In the genomic region with DNA sequence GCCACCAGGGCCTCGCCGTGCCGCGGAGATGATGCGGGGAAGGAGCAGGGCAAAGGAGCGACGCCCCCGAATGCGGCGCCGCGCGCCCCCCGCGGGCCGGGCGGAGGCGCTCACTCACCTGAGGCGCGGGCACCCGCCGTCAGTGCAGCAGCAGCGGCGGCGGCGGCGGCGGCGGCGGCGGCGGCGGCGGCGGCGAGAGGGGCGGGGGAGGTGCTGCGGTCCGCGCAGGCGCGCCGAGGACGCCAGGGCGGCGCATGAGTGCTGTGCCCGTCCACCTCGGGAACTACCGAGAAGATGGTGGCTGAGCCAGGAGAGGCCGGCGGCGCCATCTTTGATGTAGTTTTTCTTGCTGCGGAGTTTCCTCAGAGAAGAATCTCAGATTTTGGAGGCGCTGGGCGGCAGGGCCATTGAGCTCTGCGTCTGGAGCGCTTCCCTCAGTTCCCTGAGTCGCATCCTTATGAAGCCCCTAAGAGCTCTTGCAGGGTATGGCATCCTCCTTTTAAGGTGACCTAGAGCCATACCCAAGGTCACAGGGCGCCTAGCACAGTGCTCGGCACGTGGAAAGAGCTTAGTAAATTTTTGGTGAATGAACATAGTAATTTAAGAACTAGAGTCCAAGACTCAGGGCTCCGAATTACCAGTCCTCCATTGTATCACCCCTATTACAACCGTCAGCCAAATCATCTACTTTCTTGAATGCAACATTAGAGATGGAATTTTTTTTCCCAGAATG, we compare ENCODE assay signal across 8 cellular contexts.
DNase-seq lines count a peak whose midpoint lies in the region; ATAC-seq and TF ChIP-seq lines count a peak whose summit lies in the region.

A gene (minus strand): TSS at position 164 of the 733 bp plus-strand sequence. CDS start 24,355 bp downstream, outside the sequence.

- H3K4me1 ChIP-seq in mucosa of stomach (ENCODE audit: control insufficient read depth, insufficient read depth, low read length) = peaks cover 9% of the 10 kb centered on the region

- no peaks in the 10 kb centered on the region for H3K9me3 ChIP-seq in mucosa of stomach (ENCODE audit: control insufficient read depth, low read length)

- H3K9ac ChIP-seq in mucosa of stomach (ENCODE audit: low read length) = peak within 1 kb of the TSS; percentile 72

- H3K36me3 ChIP-seq in mucosa of stomach (ENCODE audit: control insufficient read depth, insufficient read depth, low read length) = no peaks in the 10 kb centered on the region

- no peaks in the 10 kb centered on the region for H3K27me3 ChIP-seq in mucosa of stomach (ENCODE audit: control insufficient read depth, insufficient read depth, low read length)

- DNase-seq in DMS153 (lab: John Stamatoyannopoulos, UW) = peak; percentile 88
- DNase-seq in OCI-M2 (lab: John Stamatoyannopoulos, UW; ENCODE audit: unreplicated experiment) = peak; percentile 73
- DNase-seq in activated T-cell treated with anti-CD3 and anti-CD28 coated beads for 48 hours (ENCODE audit: low read depth) = peak; percentile 87
- peak; percentile 92 to 94 for DNase-seq in erythroblast (lab: John Stamatoyannopoulos, UW)
- peak; percentile 82 to 83 for DNase-seq in stimulated activated CD8-positive, alpha-beta memory T cell treated with anti-CD3 and anti-CD28 coated beads, Interleukin-7, amount 100 ng/mL, for 1 hour (ENCODE audit: low read depth in 2 of 2)

- peak within 1 kb of the TSS; percentile 63 for H3K4me3 ChIP-seq in mucosa of stomach (ENCODE audit: low read length)

- TF ChIP-seq EP300 in Ishikawa (IDR thresholded peaks at IDR 0.05; ENCODE audit: borderline replicate concordance) = no peak; the same call in 1 of the 2 replicates

- ATAC-seq in GM21529 (IDR thresholded peaks at IDR 0.05; ENCODE audit: unreplicated experiment) = peak; percentile 90

- no peak for TF ChIP-seq POLR2A in erythroblast (IDR thresholded peaks at IDR 0.05; ENCODE audit: low read length)

- TF ChIP-seq RAD21 in Ishikawa (IDR thresholded peaks at IDR 0.05; ENCODE audit: low read depth) = no peak

TF ChIP-seq in Ishikawa, 13 proteins besides CTCF, POLR2A, EP300 and RAD21:
- TF ChIP-seq, protein P1, sequence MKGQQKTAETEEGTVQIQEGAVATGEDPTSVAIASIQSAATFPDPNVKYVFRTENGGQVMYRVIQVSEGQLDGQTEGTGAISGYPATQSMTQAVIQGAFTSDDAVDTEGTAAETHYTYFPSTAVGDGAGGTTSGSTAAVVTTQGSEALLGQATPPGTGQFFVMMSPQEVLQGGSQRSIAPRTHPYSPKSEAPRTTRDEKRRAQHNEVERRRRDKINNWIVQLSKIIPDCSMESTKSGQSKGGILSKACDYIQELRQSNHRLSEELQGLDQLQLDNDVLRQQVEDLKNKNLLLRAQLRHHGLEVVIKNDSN (IDR thresholded peaks at IDR 0.05) = no peak
- peak; percentile 99 for TF ChIP-seq YY1 (IDR thresholded peaks at IDR 0.05; ENCODE audit: low read depth)
- peak; percentile 85 for TF ChIP-seq EGR1 (IDR thresholded peaks at IDR 0.05)
- TF ChIP-seq, protein P2, sequence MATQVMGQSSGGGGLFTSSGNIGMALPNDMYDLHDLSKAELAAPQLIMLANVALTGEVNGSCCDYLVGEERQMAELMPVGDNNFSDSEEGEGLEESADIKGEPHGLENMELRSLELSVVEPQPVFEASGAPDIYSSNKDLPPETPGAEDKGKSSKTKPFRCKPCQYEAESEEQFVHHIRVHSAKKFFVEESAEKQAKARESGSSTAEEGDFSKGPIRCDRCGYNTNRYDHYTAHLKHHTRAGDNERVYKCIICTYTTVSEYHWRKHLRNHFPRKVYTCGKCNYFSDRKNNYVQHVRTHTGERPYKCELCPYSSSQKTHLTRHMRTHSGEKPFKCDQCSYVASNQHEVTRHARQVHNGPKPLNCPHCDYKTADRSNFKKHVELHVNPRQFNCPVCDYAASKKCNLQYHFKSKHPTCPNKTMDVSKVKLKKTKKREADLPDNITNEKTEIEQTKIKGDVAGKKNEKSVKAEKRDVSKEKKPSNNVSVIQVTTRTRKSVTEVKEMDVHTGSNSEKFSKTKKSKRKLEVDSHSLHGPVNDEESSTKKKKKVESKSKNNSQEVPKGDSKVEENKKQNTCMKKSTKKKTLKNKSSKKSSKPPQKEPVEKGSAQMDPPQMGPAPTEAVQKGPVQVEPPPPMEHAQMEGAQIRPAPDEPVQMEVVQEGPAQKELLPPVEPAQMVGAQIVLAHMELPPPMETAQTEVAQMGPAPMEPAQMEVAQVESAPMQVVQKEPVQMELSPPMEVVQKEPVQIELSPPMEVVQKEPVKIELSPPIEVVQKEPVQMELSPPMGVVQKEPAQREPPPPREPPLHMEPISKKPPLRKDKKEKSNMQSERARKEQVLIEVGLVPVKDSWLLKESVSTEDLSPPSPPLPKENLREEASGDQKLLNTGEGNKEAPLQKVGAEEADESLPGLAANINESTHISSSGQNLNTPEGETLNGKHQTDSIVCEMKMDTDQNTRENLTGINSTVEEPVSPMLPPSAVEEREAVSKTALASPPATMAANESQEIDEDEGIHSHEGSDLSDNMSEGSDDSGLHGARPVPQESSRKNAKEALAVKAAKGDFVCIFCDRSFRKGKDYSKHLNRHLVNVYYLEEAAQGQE (IDR thresholded peaks at IDR 0.05; ENCODE audit: low read depth) = no peak
- no peak for TF ChIP-seq CREB1 (IDR thresholded peaks at IDR 0.05; ENCODE audit: low read depth)
- TF ChIP-seq, protein P3, sequence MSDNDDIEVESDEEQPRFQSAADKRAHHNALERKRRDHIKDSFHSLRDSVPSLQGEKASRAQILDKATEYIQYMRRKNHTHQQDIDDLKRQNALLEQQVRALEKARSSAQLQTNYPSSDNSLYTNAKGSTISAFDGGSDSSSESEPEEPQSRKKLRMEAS (IDR thresholded peaks at IDR 0.05) = peak; percentile 36; the same call in 1 of the 2 replicates
- no peak; the same call in 1 of the 2 replicates for TF ChIP-seq TAF1 (IDR thresholded peaks at IDR 0.05; ENCODE audit: low read depth)
- TF ChIP-seq FOXM1 (IDR thresholded peaks at IDR 0.05; ENCODE audit: borderline replicate concordance, low read depth) = no peak
- TF ChIP-seq CEBPB (IDR thresholded peaks at IDR 0.05) = no peak
- no peak for TF ChIP-seq NFIC (IDR thresholded peaks at IDR 0.05)
- TF ChIP-seq TCF12 (IDR thresholded peaks at IDR 0.05; ENCODE audit: low read depth) = no peak
- no peak for TF ChIP-seq TEAD4 (IDR thresholded peaks at IDR 0.05)
- TF ChIP-seq ZBTB7A (IDR thresholded peaks at IDR 0.05; ENCODE audit: low read depth) = no peak

Comparison
In these comparisons a context has a peak if more than half of its experiments do, and no peak if none do; other contexts are left out.
1. Peak in every context shown above with its lines: DNase-seq, ATAC-seq and H3K4me3 ChIP-seq.